21 cellular contexts compared by ENCODE assay signal in genomic region chr13:92574499-92574898, GRCh38.
DNase-seq lines count a peak whose midpoint lies in the region; ATAC-seq, FAIRE-seq and TF ChIP-seq lines count a peak whose summit lies in the region.
"Had no signal": no experiment of that assay in that cellular context is flagged by ENCODE, and none has a peak within 500 bp of the region (broad histone marks: within the 10 kb centered on the region; RNA-seq: fewer than 3 reads in every experiment).

No MANE protein-coding gene starts in this region.

- TF ChIP-seq RAD21 in K562 (CRISPR knock-in tag; conservative IDR thresholded peaks at IDR 0.05 in 1 of 2, IDR thresholded peaks at IDR 0.05 in 1 of 2): no peak

- WGBS in K562 (ENCODE audit: insufficient coverage, low coverage, missing lambda C conversion rate): 2% methylated on average over 1 of the region's 1 CpG
- WGBS in neuronal stem cell (ENCODE audit: extremely low coverage in 2 of 2, insufficient read length in 2 of 2, insufficient replicate concordance in 1 of 2), 2 donors: no CpG with 5 or more reads among the region's 1 CpG
- WGBS in prostate gland: 25% methylated on average over 1 of the region's 1 CpG

- POLR2A ChIA-PET in K562 (lab: Yijun Ruan, JAX): interaction anchor here (0.6 to 1.3 kb wide), 2 partner anchors 21 to 362 kb away, joined by 3 read pairs; no protein-coding TSS in a partner anchor

- no peak overlapping the region for H3K9ac ChIP-seq in BLaER1
- no peak overlapping the region for H3K9ac ChIP-seq in K562 (ENCODE audit: insufficient read depth in 1 of 2, low read depth in 2 of 2, low read length in 2 of 2)
- H3K9ac ChIP-seq in parathyroid adenoma: no peak overlapping the region
- no peak overlapping the region for H3K9ac ChIP-seq in neuronal stem cell (ENCODE audit: low read depth, low read length, poor library complexity)
- H3K9ac ChIP-seq: GM23248 had no signal

- no peak overlapping the region for H3K4ac ChIP-seq in neuronal stem cell (ENCODE audit: low read length)

- H3K9me3 ChIP-seq in BLaER1 (no peaks in the 10 kb centered on the region), K562 (replicated peaks; ENCODE audit: control insufficient read depth, insufficient read depth, low read depth, low read length) (0 out of 2 replicates have a peak, but pooled peaks cover 3% of the 10 kb centered on the region), parathyroid adenoma (ENCODE audit: control insufficient read depth, low read length) (no peaks in the 10 kb centered on the region), neuronal stem cell (replicated peaks in 1 of 2; ENCODE audit: control insufficient read depth in 2 of 2, insufficient read depth in 1 of 2, low read depth in 1 of 2, low read length in 2 of 2) (no peaks in the 10 kb centered on the region), prostate gland (no peaks in the 10 kb centered on the region)
- H3K9me3 ChIP-seq: HAP-1 had no signal

- H3K79me1 ChIP-seq in neuronal stem cell (ENCODE audit: low read depth, low read length): peaks cover 2% of the 10 kb centered on the region

- CTCF ChIA-PET in K562 (lab: Yijun Ruan, JAX; ENCODE audit: low intra/inter-chr PET ratio): no interaction called here

- H3K79me2 ChIP-seq in K562 (ENCODE audit: control insufficient read depth, insufficient read depth, low read length): no peaks in the 10 kb centered on the region
- H3K79me2 ChIP-seq in parathyroid adenoma: no peaks in the 10 kb centered on the region

- H3K36me3 ChIP-seq in BLaER1: no peaks in the 10 kb centered on the region
- H3K36me3 ChIP-seq in K562 (ENCODE audit: control insufficient read depth, insufficient read depth, low read length): no peaks in the 10 kb centered on the region
- H3K36me3 ChIP-seq in parathyroid adenoma (ENCODE audit: control insufficient read depth, insufficient read depth, low read length): no peaks in the 10 kb centered on the region
- H3K36me3 ChIP-seq in neuronal stem cell (replicated peaks in 1 of 2; ENCODE audit: control insufficient read depth in 2 of 2, insufficient read depth in 2 of 2, low read length in 2 of 2): no peaks in the 10 kb centered on the region
- no peaks in the 10 kb centered on the region for H3K36me3 ChIP-seq in prostate gland
- H3K36me3 ChIP-seq: HAP-1 had no signal

- H2AK5ac ChIP-seq in neuronal stem cell (ENCODE audit: low read depth, low read length): no peak overlapping the region

- in situ Hi-C loops in K562 (cut with MboI): no loop called here

- no peaks in the 10 kb centered on the region for H4K20me1 ChIP-seq in BLaER1
- H4K20me1 ChIP-seq in K562 (replicated peaks; ENCODE audit: control insufficient read depth, insufficient read depth, low read length): no peaks in the 10 kb centered on the region

- intact Hi-C loops in K562 (cut with micrococcal nuclease) (no loop called here), prostate gland (cut with DNase I) (no loop called here)

- no peak overlapping the region for H2BK120ac ChIP-seq in neuronal stem cell (ENCODE audit: low read depth, low read length)

- no peak overlapping the region for H4K8ac ChIP-seq in neuronal stem cell (ENCODE audit: low read depth, low read length)

- no peak overlapping the region for H3K18ac ChIP-seq in neuronal stem cell (ENCODE audit: low read length)

- no peak for FAIRE-seq in K562 (lab: Jason Lieb, UNC)
- FAIRE-seq: GM12878, GM19239 had no signal

- H3K9me1 ChIP-seq in K562 (ENCODE audit: control insufficient read depth, insufficient read depth, low read length): no peaks in the 10 kb centered on the region

- no peak for TF ChIP-seq CTCF in K562 (IDR thresholded peaks at IDR 0.05 in 2 of 3, conservative IDR thresholded peaks at IDR 0.05 in 1 of 3; ENCODE audit: insufficient read depth in 2 of 3, low read depth in 1 of 3, low read length in 3 of 3)
- TF ChIP-seq CTCF in epithelial cell of esophagus (IDR thresholded peaks at IDR 0.05; ENCODE audit: insufficient read depth, low read depth, low read length, missing control alignments): no peak
- TF ChIP-seq CTCF in parathyroid adenoma (IDR thresholded peaks at IDR 0.05): no peak
- TF ChIP-seq CTCF in prostate gland (IDR thresholded peaks at IDR 0.05): no peak

- no peak overlapping the region for H3K14ac ChIP-seq in neuronal stem cell (ENCODE audit: low read length)

- H3K4me2 ChIP-seq in BLaER1: peak overlapping the region; percentile 8
- H3K4me2 ChIP-seq in K562 (ENCODE audit: insufficient read depth, low read length): no peak overlapping the region
- no peak overlapping the region for H3K4me2 ChIP-seq in parathyroid adenoma (ENCODE audit: low read length)
- no peak overlapping the region for H3K4me2 ChIP-seq in neuronal stem cell (ENCODE audit: insufficient read depth, low read length, poor library complexity, severe bottlenecking)

- BruUV-seq in K562 (replicated peaks; lab: Mats Ljungman, UMichigan): no TSS peak

- peaks cover 24% of the 10 kb centered on the region for H3K4me1 ChIP-seq in BLaER1
- no peaks in the 10 kb centered on the region for H3K4me1 ChIP-seq in K562 (replicated peaks in 1 of 2; ENCODE audit: control insufficient read depth in 2 of 2, insufficient read depth in 2 of 2, low read length in 2 of 2)
- H3K4me1 ChIP-seq in parathyroid adenoma: no peaks in the 10 kb centered on the region
- peaks cover 0 to 1% of the 10 kb centered on the region in 2 donors for H3K4me1 ChIP-seq in neuronal stem cell (ENCODE audit: control insufficient read depth in 2 of 2, insufficient read depth in 1 of 2, low read depth in 1 of 2, low read length in 2 of 2)
- H3K4me1 ChIP-seq in prostate gland (replicated peaks): no peaks in the 10 kb centered on the region
- H3K4me1 ChIP-seq: HAP-1 had no signal

- TF ChIP-seq POLR2A in K562 (conservative IDR thresholded peaks at IDR 0.05): no peak
- no peak for TF ChIP-seq POLR2A in prostate gland (IDR thresholded peaks at IDR 0.05)

- H2BK5ac ChIP-seq in neuronal stem cell (ENCODE audit: low read length): no peak overlapping the region

- no peak overlapping the region for H3K23ac ChIP-seq in neuronal stem cell (ENCODE audit: low read depth, low read length, poor library complexity)

- H3K27me3 ChIP-seq in BLaER1: no peaks in the 10 kb centered on the region
- no peaks in the 10 kb centered on the region for H3K27me3 ChIP-seq in K562 (ENCODE audit: control insufficient read depth in 2 of 2, insufficient read depth in 2 of 2, low read length in 2 of 2)
- no peaks in the 10 kb centered on the region for H3K27me3 ChIP-seq in parathyroid adenoma (ENCODE audit: control insufficient read depth, insufficient read depth, low read length)
- no peaks in the 10 kb centered on the region for H3K27me3 ChIP-seq in neuronal stem cell (ENCODE audit: control insufficient read depth in 3 of 3, insufficient read depth in 3 of 3, low read depth in 1 of 3, low read length in 3 of 3)
- no peaks in the 10 kb centered on the region for H3K27me3 ChIP-seq in prostate gland (replicated peaks; ENCODE audit: insufficient read depth)

- TF ChIP-seq EP300 in K562 (IDR thresholded peaks at IDR 0.05; ENCODE audit: low read length): no peak

- H2AFZ ChIP-seq in K562 (ENCODE audit: low read depth, low read length): no peak overlapping the region
- H2AFZ ChIP-seq in parathyroid adenoma: peak overlapping the region; percentile 33
- H2AFZ ChIP-seq in neuronal stem cell (ENCODE audit: low read length): no peak overlapping the region
- H2AFZ ChIP-seq: GM23248 had no signal

- no peak overlapping the region for H4K91ac ChIP-seq in neuronal stem cell (ENCODE audit: low read depth, low read length, poor library complexity)

- H2BK12ac ChIP-seq in neuronal stem cell (ENCODE audit: low read length): no peak overlapping the region

- H3K27ac ChIP-seq in BLaER1 (no peak overlapping the region), K562 (ENCODE audit: extremely low read depth, low read depth, low read length) (no peak overlapping the region), parathyroid adenoma (no peak overlapping the region), neuronal stem cell (replicated peaks; ENCODE audit: low read length) (no peak overlapping the region), prostate gland (no peak overlapping the region)
- H3K27ac ChIP-seq: GM23248, HL-60 had no signal

- H2BK15ac ChIP-seq in neuronal stem cell (ENCODE audit: low read length): no peak overlapping the region

- no peak for ATAC-seq in K562
- ATAC-seq: GM12878 had no signal

- DNase-seq in K562 (ENCODE audit: extremely low read depth in 1 of 4, low spot score in 3 of 4): no peak
- DNase-seq in epithelial cell of esophagus (ENCODE audit: low read depth): peak; percentile 56
- DNase-seq in neuronal stem cell (ENCODE audit: low spot score): no peak
- no peak for DNase-seq in SW 1271 (lab: John Stamatoyannopoulos, UW)
- no peak for DNase-seq in prostate gland (ENCODE audit: low spot score)
- DNase-seq: C1 segment of cervical spinal cord; CD4-positive, CD25-positive, alpha-beta regulatory T cell; CD8-positive, alpha-beta memory T cell; COR-L47; DMS 273 treated with DMSO at 0.1 percent for 48 hours; DMS53; DND-41; EL; GM23248; IMR-90 had no signal

- H3K4me3 ChIP-seq in BLaER1 (no peak overlapping the region), K562 (no peak overlapping the region), epithelial cell of esophagus (ENCODE audit: low read length) (no peak overlapping the region), parathyroid adenoma (ENCODE audit: low read depth, low read length) (no peak overlapping the region), neuronal stem cell (ENCODE audit: low read length in 2 of 2) (no peak overlapping the region), prostate gland (no peak overlapping the region)
- H3K4me3 ChIP-seq: GM12878, GM23248, HAP-1 had no signal

TF ChIP-seq in K562, 482 proteins besides CTCF, POLR2A, EP300 and RAD21 (continues in another document):
- no peak for TF ChIP-seq STAT5A (IDR thresholded peaks at IDR 0.05; ENCODE audit: borderline replicate concordance, low read length)
- peak; percentile 30 for TF ChIP-seq SAP30 (IDR thresholded peaks at IDR 0.05; ENCODE audit: borderline replicate concordance, insufficient read depth, low read depth, low read length, poor library complexity, severe bottlenecking)
- 0 out of 2 replicates have a peak, but pooled peaks have one; percentile 29 for TF ChIP-seq CEBPB (tag; IDR thresholded peaks at IDR 0.05)
- no peak for TF ChIP-seq CEBPG (CRISPR knock-in tag; IDR thresholded peaks at IDR 0.05)
- peak in 1 of 2 experiments; percentile 58; a peak in 1 of 4 replicates for TF ChIP-seq CEBPG (tag; conservative IDR thresholded peaks at IDR 0.05 in 1 of 2, IDR thresholded peaks at IDR 0.05 in 1 of 2)
- TF ChIP-seq ATF3 (IDR thresholded peaks at IDR 0.05): peak; percentile 41; the same call in 1 of the 2 replicates
- no peak for TF ChIP-seq ATF3 (CRISPR knock-in tag; conservative IDR thresholded peaks at IDR 0.05)
